In the genomic region with DNA sequence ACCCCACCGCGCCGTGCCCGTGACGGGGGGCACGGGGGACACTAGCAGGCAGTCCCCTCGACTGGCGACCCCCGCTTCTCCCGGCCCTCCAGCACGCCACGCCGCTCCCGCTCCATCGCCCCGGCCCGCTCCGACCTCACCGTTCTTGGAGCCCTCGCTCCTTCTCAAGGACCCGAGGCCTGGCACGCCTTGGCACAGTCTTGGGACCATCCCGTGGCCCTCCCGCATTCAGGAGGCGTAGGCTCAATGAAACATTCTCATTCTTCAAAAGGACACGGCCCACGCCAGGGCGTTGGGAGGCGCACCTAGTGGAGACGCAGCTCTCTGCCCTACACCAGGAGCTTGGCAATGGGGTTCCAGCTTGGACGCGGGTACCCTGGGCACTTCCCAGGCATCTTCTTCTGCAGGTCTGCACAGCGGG, we compare ENCODE assay signal across 9 cellular contexts. TPM values are rescaled to one million over a fixed set of nuclear protein-coding genes. Genes with fewer than 3 reads are reported as not detected.
DNase-seq lines count a peak whose midpoint lies in the region; ATAC-seq and TF ChIP-seq lines count a peak whose summit lies in the region.
"Had no signal": no experiment of that assay in that cellular context is flagged by ENCODE, and none has a peak within 500 bp of the region (broad histone marks: within the 10 kb centered on the region; RNA-seq: fewer than 3 reads in every experiment).

No MANE protein-coding gene starts in this region.

- H3K36me3 ChIP-seq in iPS DF 6.9 (ENCODE audit: control insufficient read depth, insufficient read depth, low read length) (no peaks in the 10 kb centered on the region), suprapubic skin (peaks cover 27% of the 10 kb centered on the region)
- peaks cover 24% of the 10 kb centered on the region for H3K36me3 ChIP-seq in effector memory CD4-positive, alpha-beta T cell (ENCODE audit: control insufficient read depth, insufficient read depth, low read length)

- no peak for TF ChIP-seq CTCF in WTC11 (IDR thresholded peaks at IDR 0.05)
- no peak for TF ChIP-seq CTCF in suprapubic skin (IDR thresholded peaks at IDR 0.05)

- H3K4me1 ChIP-seq in iPS DF 6.9 (ENCODE audit: control insufficient read depth, insufficient read depth, low read length) (peaks cover 2% of the 10 kb centered on the region), suprapubic skin (peaks cover 26% of the 10 kb centered on the region)
- H3K4me1 ChIP-seq in effector memory CD4-positive, alpha-beta T cell (ENCODE audit: control insufficient read depth, insufficient read depth, low read length, poor library complexity, severe bottlenecking) = peaks cover 9% of the 10 kb centered on the region

- H3K27ac Mint-ChIP-seq in activated CD4-positive, alpha-beta memory T cell treated with anti-CD3 and anti-CD28 coated beads, Interleukin-2, amount 10 ng/mL, durations not matched to agents 7 days and 5 days = no peak overlapping the region
- H3K27ac Mint-ChIP-seq in activated CD4-positive, alpha-beta memory T cell treated with anti-CD3 and anti-CD28 coated beads for 36 hours = no peak overlapping the region
- H3K27ac Mint-ChIP-seq in WTC11 = no peak overlapping the region

- H3K27me3 ChIP-seq in iPS DF 6.9 (ENCODE audit: control insufficient read depth, insufficient read depth, low read length) (no peaks in the 10 kb centered on the region), suprapubic skin (peaks cover 35% of the 10 kb centered on the region)
- H3K27me3 ChIP-seq in effector memory CD4-positive, alpha-beta T cell (replicated peaks; ENCODE audit: control insufficient read depth, insufficient read depth, low read length, poor library complexity, severe bottlenecking) = peaks cover 16% of the 10 kb centered on the region

- no peak; the same call in 1 of the 2 replicates for ATAC-seq in WTC11
- no peak for ATAC-seq in HG03521 (IDR thresholded peaks at IDR 0.05; ENCODE audit: unreplicated experiment)
- ATAC-seq: body of pancreas had no signal

- no peaks in the 10 kb centered on the region for H3K36me3 Mint-ChIP-seq in activated CD4-positive, alpha-beta memory T cell treated with anti-CD3 and anti-CD28 coated beads, Interleukin-2, amount 10 ng/mL, durations not matched to agents 7 days and 5 days (ENCODE audit: low read depth)
- H3K36me3 Mint-ChIP-seq in activated CD4-positive, alpha-beta memory T cell treated with anti-CD3 and anti-CD28 coated beads for 36 hours = peaks cover 11% of the 10 kb centered on the region
- peaks cover 2% of the 10 kb centered on the region; the same call in 1 of the 2 replicates for H3K36me3 Mint-ChIP-seq in WTC11

- intact Hi-C loops in activated CD4-positive, alpha-beta memory T cell treated with anti-CD3 and anti-CD28 coated beads for 36 hours (cut with micrococcal nuclease) = no loop called here

- H3K4me1 Mint-ChIP-seq in activated CD4-positive, alpha-beta memory T cell treated with anti-CD3 and anti-CD28 coated beads, Interleukin-2, amount 10 ng/mL, durations not matched to agents 7 days and 5 days = peaks cover 4% of the 10 kb centered on the region
- H3K4me1 Mint-ChIP-seq in activated CD4-positive, alpha-beta memory T cell treated with anti-CD3 and anti-CD28 coated beads for 36 hours (ENCODE audit: low read depth) = peaks cover 5% of the 10 kb centered on the region
- no peaks in the 10 kb centered on the region for H3K4me1 Mint-ChIP-seq in WTC11

- H3K4me3 ChIP-seq in iPS DF 6.9 (ENCODE audit: low read length) (peak overlapping the region; percentile 64; the same call in 1 of the 2 replicates), suprapubic skin (peak overlapping the region; percentile 52)
- H3K4me3 ChIP-seq in effector memory CD4-positive, alpha-beta T cell (ENCODE audit: insufficient read depth, low read depth, low read length, poor library complexity, severe bottlenecking) = no peak overlapping the region
- H3K4me3 ChIP-seq: body of pancreas had no signal

- CTCF ChIA-PET in activated CD4-positive, alpha-beta memory T cell treated with anti-CD3 and anti-CD28 coated beads, Interleukin-2, amount 10 ng/mL, durations not matched to agents 7 days and 5 days (lab: Charles Lee) = no interaction called here
- CTCF ChIA-PET in activated CD4-positive, alpha-beta memory T cell treated with anti-CD3 and anti-CD28 coated beads for 36 hours (lab: Charles Lee) = interaction anchor here (1.0 to 1.6 kb wide), 2 partner anchors 23 to 49 kb away, joined by 3 read pairs; a partner anchor contains a TSS
- CTCF ChIA-PET in WTC11 (lab: Charles Lee) = interaction anchor here (0.7 to 3.5 kb wide), 6 partner anchors 20 to 110 kb away, joined by 3 to 35 read pairs (median 3); a partner anchor contains a TSS

- no peaks in the 10 kb centered on the region for H3K9me3 Mint-ChIP-seq in activated CD4-positive, alpha-beta memory T cell treated with anti-CD3 and anti-CD28 coated beads, Interleukin-2, amount 10 ng/mL, durations not matched to agents 7 days and 5 days
- H3K9me3 Mint-ChIP-seq in activated CD4-positive, alpha-beta memory T cell treated with anti-CD3 and anti-CD28 coated beads for 36 hours = no peaks in the 10 kb centered on the region
- H3K9me3 Mint-ChIP-seq in WTC11 = no peaks in the 10 kb centered on the region

- no peak for DNase-seq in activated CD4-positive, alpha-beta memory T cell treated with anti-CD3 and anti-CD28 coated beads, Interleukin-2, amount 10 ng/mL, durations not matched to agents 7 days and 5 days
- no peak for DNase-seq in activated CD4-positive, alpha-beta memory T cell treated with anti-CD3 and anti-CD28 coated beads for 36 hours
- peak; percentile 25 for DNase-seq in WTC11 (ENCODE audit: low spot score)
- no peak for DNase-seq in iPS DF 6.9 (ENCODE audit: low read depth, low spot score)
- no peak for DNase-seq in suprapubic skin (ENCODE audit: low spot score in 2 of 2)
- no peak for DNase-seq in NOMO-1 treated with dmso at 0.1 percent for 144 hours (lab: John Stamatoyannopoulos, UW; ENCODE audit: unreplicated experiment)
- DNase-seq in effector memory CD4-positive, alpha-beta T cell = no peak
- DNase-seq: body of pancreas had no signal

- no peak for TF ChIP-seq POLR2A in suprapubic skin (IDR thresholded peaks at IDR 0.05)

- H3K27me3 Mint-ChIP-seq in activated CD4-positive, alpha-beta memory T cell treated with anti-CD3 and anti-CD28 coated beads, Interleukin-2, amount 10 ng/mL, durations not matched to agents 7 days and 5 days = peaks cover 30% of the 10 kb centered on the region
- peaks cover 23% of the 10 kb centered on the region for H3K27me3 Mint-ChIP-seq in activated CD4-positive, alpha-beta memory T cell treated with anti-CD3 and anti-CD28 coated beads for 36 hours
- H3K27me3 Mint-ChIP-seq in WTC11 (ENCODE audit: low read depth) = peaks cover 16% of the 10 kb centered on the region

- WGBS in iPS DF 6.9 (ENCODE audit: insufficient coverage, insufficient read length) = no CpG with 5 or more reads among the region's 33 CpGs
- WGBS in suprapubic skin = 25% methylated on average over 26 of the region's 33 CpGs

- H3K4me3 Mint-ChIP-seq in activated CD4-positive, alpha-beta memory T cell treated with anti-CD3 and anti-CD28 coated beads, Interleukin-2, amount 10 ng/mL, durations not matched to agents 7 days and 5 days = peak overlapping the region; percentile 21
- no peak overlapping the region for H3K4me3 Mint-ChIP-seq in activated CD4-positive, alpha-beta memory T cell treated with anti-CD3 and anti-CD28 coated beads for 36 hours
- H3K4me3 Mint-ChIP-seq in WTC11 = peak overlapping the region; percentile 80

- H3K9me3 ChIP-seq in iPS DF 6.9 (ENCODE audit: control insufficient read depth, insufficient read depth, low read length) (no peaks in the 10 kb centered on the region), suprapubic skin (no peaks in the 10 kb centered on the region)
- H3K9me3 ChIP-seq in effector memory CD4-positive, alpha-beta T cell (ENCODE audit: control insufficient read depth, low read length) = no peaks in the 10 kb centered on the region
- H3K9me3 ChIP-seq: body of pancreas had no signal

- TF ChIP-seq EP300 in suprapubic skin (IDR thresholded peaks at IDR 0.05) = no peak

- POLR2A ChIA-PET in activated CD4-positive, alpha-beta memory T cell treated with anti-CD3 and anti-CD28 coated beads, Interleukin-2, amount 10 ng/mL, durations not matched to agents 7 days and 5 days (lab: Charles Lee) = no interaction called here
- POLR2A ChIA-PET in activated CD4-positive, alpha-beta memory T cell treated with anti-CD3 and anti-CD28 coated beads for 36 hours (lab: Charles Lee) = no interaction called here
- POLR2A ChIA-PET in WTC11 (lab: Charles Lee) = interaction anchor here (0.6 to 1.3 kb wide), 3 partner anchors 22 to 574 kb away, joined by 3 read pairs; a partner anchor contains a TSS

- no peak overlapping the region for H3K27ac ChIP-seq in iPS DF 6.9 (ENCODE audit: low read length)
- H3K27ac ChIP-seq in suprapubic skin = no peak overlapping the region
- H3K27ac ChIP-seq in effector memory CD4-positive, alpha-beta T cell (ENCODE audit: insufficient read depth, low read length, poor library complexity, severe bottlenecking) = no peak overlapping the region
- H3K27ac ChIP-seq: body of pancreas had no signal

TF ChIP-seq in WTC11, 78 proteins besides CTCF, POLR2A, EP300 and RAD21 (continues in another document):
- no peak for TF ChIP-seq TEAD4 (CRISPR knock-in tag; IDR thresholded peaks at IDR 0.05)

RNA-seq across cellular contexts. Expression of a gene that starts 0.5 kb away (rescaled TPM):
- total RNA-seq in activated CD4-positive, alpha-beta memory T cell treated with anti-CD3 and anti-CD28 coated beads, Interleukin-2, amount 10 ng/mL, durations not matched to agents 7 days and 5 days = not detected
- not detected for total RNA-seq in activated CD4-positive, alpha-beta memory T cell treated with anti-CD3 and anti-CD28 coated beads for 36 hours
- total RNA-seq in WTC11 (2021) (14.7 to 24.5 TPM (median 22.6 TPM) in 3 replicates), suprapubic skin (under 1 TPM in 1 of 4 donors, not detected in 3; 0.68 TPM)

RNA-seq across cellular contexts. Expression of a gene that starts 22.8 kb away (rescaled TPM):
- total RNA-seq in activated CD4-positive, alpha-beta memory T cell treated with anti-CD3 and anti-CD28 coated beads, Interleukin-2, amount 10 ng/mL, durations not matched to agents 7 days and 5 days = 100 to 1,000 TPM; 274 to 278 TPM
- 100 to 1,000 TPM; 217 to 220 TPM for total RNA-seq in activated CD4-positive, alpha-beta memory T cell treated with anti-CD3 and anti-CD28 coated beads for 36 hours
- total RNA-seq in WTC11 (2021) = 224 to 240 TPM (median 228 TPM) in 3 replicates
- total RNA-seq in suprapubic skin = 100 to 1,000 TPM; 112 to 223 (median 208) TPM

RNA-seq across cellular contexts. Expression of a gene that starts 23.1 kb away (rescaled TPM):
- 10 to 100 TPM; 34.0 to 36.2 TPM for total RNA-seq in activated CD4-positive, alpha-beta memory T cell treated with anti-CD3 and anti-CD28 coated beads, Interleukin-2, amount 10 ng/mL, durations not matched to agents 7 days and 5 days
- total RNA-seq in activated CD4-positive, alpha-beta memory T cell treated with anti-CD3 and anti-CD28 coated beads for 36 hours = 10 to 100 TPM; 37.7 to 46.3 TPM
- total RNA-seq in WTC11 (2021) (30.1 to 47.9 TPM (median 36.4 TPM) in 3 replicates), suprapubic skin (10 to 100 TPM; 43.4 to 75.6 (median 58.4) TPM)

RNA-seq across cellular contexts. Expression of a gene that starts 44.6 kb away (rescaled TPM):
- total RNA-seq in activated CD4-positive, alpha-beta memory T cell treated with anti-CD3 and anti-CD28 coated beads, Interleukin-2, amount 10 ng/mL, durations not matched to agents 7 days and 5 days = not detected
- total RNA-seq in activated CD4-positive, alpha-beta memory T cell treated with anti-CD3 and anti-CD28 coated beads for 36 hours = 1 to 10 TPM in 1 of 2 experiments, under 1 TPM in 1; 0.77 to 1.2 TPM
- total RNA-seq in WTC11 (2021) (28.2 to 32.4 TPM (median 32.2 TPM) in 3 replicates), suprapubic skin (10 to 100 TPM; 22.9 to 32.9 (median 27.7) TPM)
